Comparison of ENCODE assay signal across 8 cellular contexts in genomic region chr2:91442246-91442905, GRCh38.
DNase-seq lines count a peak whose midpoint lies in the region; ATAC-seq and TF ChIP-seq lines count a peak whose summit lies in the region.

No MANE protein-coding gene starts in this region.

- CTCF ChIA-PET in AG04450 (lab: Charles Lee), result no interaction called here
- CTCF ChIA-PET in HEK293 (lab: Yijun Ruan, JAX), result no interaction called here

- no peaks in the 10 kb centered on the region for H3K4me1 ChIP-seq in HEK293 (ENCODE audit: control insufficient read depth, insufficient read depth, low read length)

- ATAC-seq in GM18520 (IDR thresholded peaks at IDR 0.05; ENCODE audit: unreplicated experiment) (no peak), HG03175 (IDR thresholded peaks at IDR 0.05; ENCODE audit: unreplicated experiment) (no peak)

- H3K4me3 ChIP-seq in AG04450 (ENCODE audit: low read depth, low read length) (0 out of 2 replicates have a peak overlapping the region, but pooled peaks have one; percentile 17), HEK293 (ENCODE audit: low read depth, low read length) (peak overlapping the region; percentile 46), dorsolateral prefrontal cortex (peak overlapping the region in 40 of 59 donors; percentile 6 to 57 (median 32))

- DNase-seq in AG04450 (ENCODE audit: low read depth, low spot score) (no peak), dorsolateral prefrontal cortex (peak in 4 of 10 donors; percentile 3 to 42 (median 28)), myocyte (ENCODE audit: low read depth) (peak; percentile 14), NCI-H1048 (lab: John Stamatoyannopoulos, UW) (no peak), NCI-H526 (lab: John Stamatoyannopoulos, UW) (no peak)

- H3K9me3 ChIP-seq in AG04450 (ENCODE audit: control insufficient read depth, insufficient read depth, low read length) (peaks cover 11% of the 10 kb centered on the region), HEK293 (ENCODE audit: control insufficient read depth, insufficient read depth, low read depth, low read length) (no peaks in the 10 kb centered on the region)

- TF ChIP-seq CTCF in AG04450 (IDR thresholded peaks at IDR 0.05; ENCODE audit: low read depth, low read length) (no peak), HEK293 (tag by site-specific recombination; IDR thresholded peaks at IDR 0.05) (no peak), dorsolateral prefrontal cortex (IDR thresholded peaks at IDR 0.05 in 54 of 56, conservative IDR thresholded peaks at IDR 0.05 in 2 of 56; ENCODE audit: low read depth in 1 of 56, partially characterized antibody in 56 of 56) (no peak)

- H3K36me3 ChIP-seq in HEK293 (ENCODE audit: control insufficient read depth in 2 of 2, insufficient read depth in 1 of 2, low read length in 2 of 2), result no peaks in the 10 kb centered on the region

- no peak overlapping the region for H3K27ac ChIP-seq in AG04450 (ENCODE audit: low read depth, low read length)
- no peak overlapping the region for H3K27ac ChIP-seq in HEK293 (ENCODE audit: extremely low read depth, low read depth, low read length)
- H3K27ac ChIP-seq in dorsolateral prefrontal cortex, result no peak overlapping the region

- POLR2A ChIA-PET in AG04450 (lab: Yijun Ruan, JAX), result no interaction called here
- POLR2A ChIA-PET in HEK293 (lab: Yijun Ruan, JAX), result no interaction called here

- intact Hi-C loops in dorsolateral prefrontal cortex (cut with DNase I), result no loop called here

- H3K27me3 ChIP-seq in AG04450 (ENCODE audit: control insufficient read depth, insufficient read depth, low read length), result peaks cover 13% of the 10 kb centered on the region
- H3K27me3 ChIP-seq in dorsolateral prefrontal cortex, result peaks cover 13 to 55% (median 43%) of the 10 kb centered on the region in 45 donors

TF ChIP-seq in HEK293, 187 proteins besides CTCF, POLR2A, EP300 and RAD21:
- no peak for TF ChIP-seq ZNF660 (tag by site-specific recombination; IDR thresholded peaks at IDR 0.05)
- peak; percentile 25; the same call in 1 of the 2 replicates for TF ChIP-seq EGR2 (tag by site-specific recombination; IDR thresholded peaks at IDR 0.05; ENCODE audit: low read depth)
- TF ChIP-seq PBX3 (CRISPR knock-in tag; IDR thresholded peaks at IDR 0.05), result no peak
- TF ChIP-seq ZNF510 (tag by site-specific recombination; IDR thresholded peaks at IDR 0.05; ENCODE audit: insufficient replicate concordance), result no peak
- 0 out of 2 replicates have a peak, but pooled peaks have one; percentile 30 for TF ChIP-seq ZNF335 (tag by site-specific recombination; conservative IDR thresholded peaks at IDR 0.05)
- TF ChIP-seq KLF1 (tag by site-specific recombination; IDR thresholded peaks at IDR 0.05), result no peak
- TF ChIP-seq WT1 (tag by site-specific recombination; IDR thresholded peaks at IDR 0.05), result no peak
- TF ChIP-seq ZNF184 (tag by site-specific recombination; IDR thresholded peaks at IDR 0.05), result no peak
TF ChIP-seq in HEK293: peak in this region for 2.
